In the genomic region with DNA sequence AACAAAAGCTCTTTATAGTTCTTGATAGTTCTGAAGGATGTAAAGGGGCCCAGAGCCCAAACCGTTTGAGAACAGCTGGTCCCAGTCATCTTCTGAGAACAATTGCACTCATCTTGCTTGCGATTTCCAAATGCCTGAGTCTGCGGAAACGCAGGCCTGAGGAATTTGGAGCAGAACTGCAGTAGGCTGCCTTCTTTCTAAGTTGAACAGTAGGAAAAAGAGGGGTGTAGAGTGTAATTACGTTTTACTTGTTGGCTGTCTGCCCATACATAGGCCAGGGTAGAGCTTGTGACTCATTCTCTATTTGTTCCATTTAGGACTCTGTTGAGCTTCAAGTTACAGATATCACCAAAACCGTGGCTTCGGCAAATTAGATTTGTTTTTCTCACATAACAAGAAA, we compare ENCODE assay signal across 14 cellular contexts. TPM values are rescaled to one million over a fixed set of nuclear protein-coding genes. Genes with fewer than 3 reads are reported as not detected.
A peak's percentile ranks its signal among the peaks of the same experiment; 100 is the strongest.
DNase-seq lines count a peak whose midpoint lies in the region; ATAC-seq, FAIRE-seq and TF ChIP-seq lines count a peak whose summit lies in the region.
"Had no signal": no experiment of that assay in that cellular context is flagged by ENCODE, and none has a peak within 500 bp of the region (broad histone marks: within the 10 kb centered on the region; RNA-seq: fewer than 3 reads in every experiment).

No MANE protein-coding gene starts in this region.

- H2AFZ ChIP-seq in HepG2 (ENCODE audit: low read length) = no peak overlapping the region

- H3K4me2 ChIP-seq in HepG2 (ENCODE audit: low read depth, low read length) = no peak overlapping the region

- 73% methylated on average over 7 of the region's 7 CpGs for WGBS in liver
- WGBS in HepG2 (ENCODE audit: low lambda C conversion rate) = 32% methylated on average over 7 of the region's 7 CpGs

- TF ChIP-seq EP300 in HepG2 (IDR thresholded peaks at IDR 0.05; ENCODE audit: low read depth in 2 of 2, low read length in 2 of 2) = no peak
- TF ChIP-seq EP300 in HepG2 (CRISPR knock-in tag; IDR thresholded peaks at IDR 0.05; ENCODE audit: borderline replicate concordance) = no peak

- intact Hi-C loops in HepG2 (cut with micrococcal nuclease; ENCODE audit: unreplicated experiment) (no loop called here), lower lobe of right lung (cut with DNase I) (no loop called here)

- no peak for DNase-seq in HepG2 (ENCODE audit: low spot score)
- DNase-seq in bronchial epithelial cell (ENCODE audit: low read depth) = peak; percentile 81
- DNase-seq in lower lobe of right lung = no peak
- DNase-seq in NCI-H1694 (lab: John Stamatoyannopoulos, UW) = no peak
- DNase-seq: activated CD8-positive, alpha-beta T cell treated with anti-CD3 and anti-CD28 coated beads for 36 hours; amniotic stem cell; naive B cell; NCI-H1092 treated with DMSO at 0.1 percent for 48 hours had no signal

- TF ChIP-seq CTCF in liver (IDR thresholded peaks at IDR 0.05; ENCODE audit: low read depth, low read length, missing input control) = no peak
- no peak for TF ChIP-seq CTCF in HepG2 (CRISPR knock-in tag; IDR thresholded peaks at IDR 0.05)
- TF ChIP-seq CTCF in bronchial epithelial cell (IDR thresholded peaks at IDR 0.05; ENCODE audit: insufficient read depth, low read length, severe bottlenecking) = no peak
- no peak for TF ChIP-seq CTCF in lower lobe of right lung (IDR thresholded peaks at IDR 0.05)

- H4K20me1 ChIP-seq in HepG2 (ENCODE audit: insufficient read depth, low read length) = no peaks in the 10 kb centered on the region

- no peaks in the 10 kb centered on the region for H3K79me2 ChIP-seq in HepG2 (ENCODE audit: insufficient read depth, low read length)

- H3K4me3 ChIP-seq in liver (ENCODE audit: low read depth in 1 of 3, low read length in 3 of 3) (no peak overlapping the region), HepG2 (replicated peaks in 1 of 3; ENCODE audit: insufficient read depth in 1 of 3, low read depth in 2 of 3, low read length in 3 of 3) (no peak overlapping the region), bronchial epithelial cell (ENCODE audit: low read depth, low read length) (no peak overlapping the region), lower lobe of right lung (no peak overlapping the region)
- H3K4me3 ChIP-seq: gastroesophageal sphincter had no signal

- in situ Hi-C loops in HepG2 (cut with HindIII; ENCODE audit: extremely low pct_ligation_motif_present, low pct_unique_long_range_greater_than_20kb) = no loop called here

- peaks cover 0 to 4% (median 0%) of the 10 kb centered on the region in 4 donors for H3K9me3 ChIP-seq in liver (ENCODE audit: control insufficient read depth in 4 of 4, low read length in 3 of 4)
- no peaks in the 10 kb centered on the region for H3K9me3 ChIP-seq in HepG2 (ENCODE audit: low read length)
- no peaks in the 10 kb centered on the region for H3K9me3 ChIP-seq in lower lobe of right lung
- H3K9me3 ChIP-seq: gastroesophageal sphincter had no signal

- no peaks in the 10 kb centered on the region for H3K4me1 ChIP-seq in liver (ENCODE audit: control insufficient read depth in 4 of 4, insufficient read depth in 4 of 4, low read length in 3 of 4)
- H3K4me1 ChIP-seq in HepG2 (ENCODE audit: insufficient read depth, low read length) = no peaks in the 10 kb centered on the region
- H3K4me1 ChIP-seq in lower lobe of right lung = no peaks in the 10 kb centered on the region
- H3K4me1 ChIP-seq: gastroesophageal sphincter had no signal

- ATAC-seq in HepG2 (no peak; the same call in 2 of the 3 replicates), lower lobe of right lung (peak; percentile 23 to 64), HG03460 (IDR thresholded peaks at IDR 0.05; ENCODE audit: unreplicated experiment) (no peak), HG02759 (IDR thresholded peaks at IDR 0.05; ENCODE audit: unreplicated experiment) (no peak), GM18505 (IDR thresholded peaks at IDR 0.05; ENCODE audit: unreplicated experiment) (no peak)
- ATAC-seq: activated CD8-positive, alpha-beta T cell treated with anti-CD3 and anti-CD28 coated beads for 36 hours; gastroesophageal sphincter had no signal

- FAIRE-seq in HepG2 (lab: Jason Lieb, UNC) (no peak), bronchial epithelial cell (lab: Jason Lieb, UNC) (no peak)

- POLR2A ChIA-PET in HepG2 (lab: Yijun Ruan, JAX) = no interaction called here

- TF ChIP-seq RAD21 in liver (IDR thresholded peaks at IDR 0.05) (no peak), HepG2 (CRISPR knock-in tag; IDR thresholded peaks at IDR 0.05) (no peak)

- H3K36me3 ChIP-seq in liver (ENCODE audit: control insufficient read depth in 4 of 4, insufficient read depth in 3 of 4, low read depth in 1 of 4, low read length in 3 of 4) = no peaks in the 10 kb centered on the region
- no peaks in the 10 kb centered on the region for H3K36me3 ChIP-seq in HepG2 (replicated peaks in 1 of 2; ENCODE audit: control insufficient read depth in 1 of 2, insufficient read depth in 2 of 2, low read length in 2 of 2)
- H3K36me3 ChIP-seq in bronchial epithelial cell (ENCODE audit: control insufficient read depth, insufficient read depth, low read length) = no peaks in the 10 kb centered on the region
- H3K36me3 ChIP-seq in lower lobe of right lung = no peaks in the 10 kb centered on the region
- H3K36me3 ChIP-seq: gastroesophageal sphincter had no signal

- CTCF ChIA-PET in HepG2 (lab: Yijun Ruan, JAX; ENCODE audit: low intra/inter-chr PET ratio, low total read pairs) = no interaction called here

- TF ChIP-seq POLR2A in HepG2 (IDR thresholded peaks at IDR 0.05; ENCODE audit: insufficient read depth in 1 of 2, low read depth in 2 of 2, low read length in 2 of 2) = no peak
- no peak for TF ChIP-seq POLR2A in GM18505 (IDR thresholded peaks at IDR 0.05; ENCODE audit: borderline replicate concordance, extremely low read depth, insufficient read depth, insufficient read length)

- H3K9ac ChIP-seq in liver (ENCODE audit: low read depth in 1 of 2, low read length in 2 of 2) (no peak overlapping the region), HepG2 (ENCODE audit: insufficient read depth, low read depth, low read length) (no peak overlapping the region)

- no peak overlapping the region for H3K27ac ChIP-seq in liver (ENCODE audit: low read depth in 1 of 2, low read length in 2 of 2)
- no peak overlapping the region for H3K27ac ChIP-seq in HepG2 (ENCODE audit: extremely low read length, insufficient read depth, low read length)
- H3K27ac ChIP-seq in lower lobe of right lung = no peak overlapping the region
- H3K27ac ChIP-seq: C4-2B, gastroesophageal sphincter had no signal

- H3K27me3 ChIP-seq in liver (ENCODE audit: control insufficient read depth in 4 of 4, insufficient read depth in 4 of 4, low read length in 3 of 4) (no peaks in the 10 kb centered on the region), HepG2 (ENCODE audit: control insufficient read depth in 1 of 2, insufficient read depth in 2 of 2, low read length in 2 of 2) (peaks cover 3 to 8% of the 10 kb centered on the region in 2 experiments; a peak in 3 of 5 replicates), bronchial epithelial cell (ENCODE audit: control insufficient read depth, insufficient read depth, low read length) (no peaks in the 10 kb centered on the region), lower lobe of right lung (ENCODE audit: low read depth) (no peaks in the 10 kb centered on the region)
- H3K27me3 ChIP-seq: gastroesophageal sphincter had no signal

- no TSS peak for BruUV-seq in HepG2 (replicated peaks; lab: Mats Ljungman, UMichigan)

TF ChIP-seq in liver, 16 proteins besides CTCF, POLR2A, EP300 and RAD21:
- TF ChIP-seq NR2F2 (IDR thresholded peaks at IDR 0.05) = peak; percentile 18
- no peak for TF ChIP-seq ATF3 (IDR thresholded peaks at IDR 0.05)
- no peak for TF ChIP-seq EGR1 (IDR thresholded peaks at IDR 0.05; ENCODE audit: low read depth in 2 of 2)
- no peak for TF ChIP-seq GABPA (IDR thresholded peaks at IDR 0.05 in 1 of 2, conservative IDR thresholded peaks at IDR 0.05 in 1 of 2)

TF ChIP-seq in HepG2, 621 proteins besides CTCF, POLR2A, EP300 and RAD21 (continues in another document):
- TF ChIP-seq MAFK (conservative IDR thresholded peaks at IDR 0.05 in 1 of 2, IDR thresholded peaks at IDR 0.05 in 1 of 2; ENCODE audit: low read length in 2 of 2) = peak in 1 of 2 experiments; percentile 25; a peak in 1 of 4 replicates

RNA-seq across cellular contexts. Expression of gene KIF16B, which starts 42.0 kb away (rescaled TPM):
- total RNA-seq in liver (10 to 100 TPM in 1 of 2 donors, 1 to 10 TPM in 1; 7.8 to 19.7 TPM), HepG2 (2016; rRNA removed; fragmentation: Illumina TruSeq; extraction: Trizol) (18.0 and 23.3 TPM in 2 replicates), bronchial epithelial cell (19.0 and 21.1 TPM in 2 replicates), lower lobe of right lung (25.1 TPM)
- polyA plus RNA-seq in liver (1 to 10 TPM; 5.1 to 9.0 TPM), HepG2 (2011; rRNA removed) (6.2 and 6.9 TPM in 2 replicates)
- 9.2 and 11.4 TPM in 2 replicates for total RNA-seq in HepG2 (2016; cell fraction: cytosol; rRNA removed; fragmentation: Illumina TruSeq; extraction: Trizol; ENCODE audit: low read depth)
- 17.5 and 21.2 TPM in 2 replicates for total RNA-seq in HepG2 (2016; cell fraction: insoluble cytoplasmic fraction; rRNA removed; fragmentation: Illumina TruSeq; extraction: Trizol)
- total RNA-seq in HepG2 (2016; cell fraction: membrane; rRNA removed; fragmentation: Illumina TruSeq; extraction: Trizol) = 11.3 and 16.2 TPM in 2 replicates
- total RNA-seq in HepG2 (2016; cell fraction: nucleus; rRNA removed; fragmentation: Illumina TruSeq; extraction: Trizol) = 24.2 TPM in 2 replicates
- 5.1 and 7.1 TPM in 2 replicates for polyA plus RNA-seq in HepG2 (2011; cell fraction: cytosol; rRNA removed)
- 7.2 and 8.6 TPM in 2 replicates for polyA plus RNA-seq in HepG2 (2011; cell fraction: nucleus; rRNA removed)
- polyA plus RNA-seq in HepG2 (2012) = 6.4 and 7.5 TPM in 2 replicates
- 0.37 and 0.47 TPM in 2 replicates for polyA plus RNA-seq in HepG2 (2016; cell fraction: cytosol; fragmentation: Illumina TruSeq; extraction: Trizol; ENCODE audit: low read depth)
- polyA plus RNA-seq in HepG2 (2016; cell fraction: insoluble cytoplasmic fraction; fragmentation: Illumina TruSeq; extraction: Trizol; ENCODE audit: low read depth) = 19.2 and 19.4 TPM in 2 replicates
- 1.4 TPM in 2 replicates for polyA plus RNA-seq in HepG2 (2016; cell fraction: membrane; fragmentation: Illumina TruSeq; extraction: Trizol; ENCODE audit: low read depth)
- 11.5 and 13.4 TPM in 2 replicates for polyA plus RNA-seq in HepG2 (2016; cell fraction: nucleus; fragmentation: Illumina TruSeq; extraction: Trizol; ENCODE audit: insufficient read depth, low read depth)
- polyA minus RNA-seq in HepG2 (2011; rRNA and poly(A)+ RNA removed; ENCODE audit: low replicate concordance) = 2.9 and 11.2 TPM in 2 replicates
- polyA minus RNA-seq in HepG2 (2011; cell fraction: cytosol; rRNA and poly(A)+ RNA removed) = 8.8 and 11.3 TPM in 2 replicates
- 33.9 and 35.4 TPM in 2 replicates for polyA minus RNA-seq in HepG2 (2011; cell fraction: nucleus; rRNA and poly(A)+ RNA removed)

Comparison
In these comparisons a context has a peak if more than half of its experiments do, and no peak if none do; other contexts are left out.
1. ATAC-seq: peak in lower lobe of right lung (2 of 2); none in HepG2 (single experiment), HG03460 (single experiment), HG02759 (single experiment) and GM18505 (single experiment).